10 cellular contexts compared by ENCODE assay signal in the genomic region with DNA sequence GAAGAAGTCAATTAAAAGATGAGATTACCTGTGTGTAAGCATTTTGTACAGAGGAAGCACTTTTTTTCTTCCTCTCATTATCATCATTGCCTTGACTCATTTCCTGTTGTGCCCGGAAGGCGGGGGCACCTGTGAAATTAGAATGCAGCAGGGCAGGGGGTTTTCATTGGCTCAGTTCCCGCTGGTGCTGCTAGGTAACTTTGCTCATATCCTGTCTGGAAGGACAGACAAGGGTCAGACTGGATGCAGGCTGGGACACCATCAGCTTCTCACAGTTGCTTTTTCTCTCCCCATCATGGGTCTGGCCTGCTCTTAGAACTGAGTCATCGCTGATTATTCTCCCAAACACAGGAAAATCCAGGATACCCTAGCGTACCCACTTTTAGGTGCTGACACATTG.
DNase-seq lines count a peak whose midpoint lies in the region; ATAC-seq and TF ChIP-seq lines count a peak whose summit lies in the region.
"Had no signal": no experiment of that assay in that cellular context is flagged by ENCODE, and none has a peak within 500 bp of the region (broad histone marks: within the 10 kb centered on the region; RNA-seq: fewer than 3 reads in every experiment).

No MANE protein-coding gene starts in this region.

- H3K4me3 ChIP-seq in HCT116 (replicated peaks in 1 of 2; ENCODE audit: low read depth in 1 of 2, low read length in 2 of 2) (no peak overlapping the region), gastrocnemius medialis (no peak overlapping the region)
- H3K4me3 ChIP-seq: adrenal gland had no signal

- RAD21 ChIA-PET in HCT116 (lab: Charles Lee; ENCODE audit: low non-redundant PET in 1 of 2, low total read pairs in 2 of 2, uncharacterized antibody in 2 of 2, unreplicated experiment in 2 of 2) = no interaction called here

- intact Hi-C loops in HCT116 (cut with micrococcal nuclease) = no loop called here
- intact Hi-C loops in activated B cell treated with CpG ODN at 0.5 μM for 24 hours (cut with micrococcal nuclease) = no loop called here
- intact Hi-C loops in gastrocnemius medialis (cut with DNase I; ENCODE audit: low total_unique reads) = no loop called here

- H3K27ac ChIP-seq in HCT116 (ENCODE audit: low read depth, low read length) = peak overlapping the region; percentile 4; the same call in 1 of the 2 replicates
- H3K27ac ChIP-seq in gastrocnemius medialis = no peak overlapping the region
- H3K27ac ChIP-seq: adrenal gland had no signal

- TF ChIP-seq CTCF in HCT116 (IDR thresholded peaks at IDR 0.05 in 2 of 3, conservative IDR thresholded peaks at IDR 0.05 in 1 of 3; ENCODE audit: borderline replicate concordance in 1 of 3, insufficient read depth in 1 of 3, low read depth in 2 of 3, low read length in 2 of 3) = no peak
- TF ChIP-seq CTCF in activated B cell treated with CpG ODN at 0.5 μM for 24 hours (IDR thresholded peaks at IDR 0.05) = no peak
- no peak for TF ChIP-seq CTCF in gastrocnemius medialis (IDR thresholded peaks at IDR 0.05 in 4 of 5, conservative IDR thresholded peaks at IDR 0.05 in 1 of 5)

- BruUV-seq in HCT116 (replicated peaks; lab: Mats Ljungman, UMichigan) = no TSS peak

- H3K9me3 ChIP-seq in HCT116 (ENCODE audit: control insufficient read depth in 1 of 2, insufficient read depth in 1 of 2, low read depth in 1 of 2, low read length in 2 of 2) = no peaks in the 10 kb centered on the region
- no peaks in the 10 kb centered on the region for H3K9me3 ChIP-seq in gastrocnemius medialis
- H3K9me3 ChIP-seq: adrenal gland had no signal

- H3K36me3 Mint-ChIP-seq in activated B cell treated with CpG ODN at 0.5 μM for 24 hours (ENCODE audit: low read depth) = no peaks in the 10 kb centered on the region
- H3K36me3 Mint-ChIP-seq: mesothelial cell of epicardium had no signal

- peaks cover 4% of the 10 kb centered on the region for H3K4me1 Mint-ChIP-seq in activated B cell treated with CpG ODN at 0.5 μM for 24 hours

- H3K79me2 ChIP-seq in HCT116 (ENCODE audit: insufficient read depth, low read length) = no peaks in the 10 kb centered on the region

- CTCF ChIA-PET in HCT116 (lab: Charles Lee) (interaction anchor here (0.9 to 1.8 kb wide), 2 partner anchors 30 to 639 kb away, joined by 3 to 6 read pairs; no protein-coding TSS in a partner anchor), activated B cell treated with CpG ODN at 0.5 μM for 24 hours (lab: Charles Lee) (no interaction called here)

- H4K20me1 ChIP-seq in HCT116 (ENCODE audit: insufficient read depth) = no peaks in the 10 kb centered on the region

- H3K4me2 ChIP-seq in HCT116 (ENCODE audit: low read length) = peak overlapping the region; percentile 39

- ATAC-seq in HCT116 (peak; percentile 53), activated B cell treated with CpG ODN at 0.5 μM for 24 hours (ENCODE audit: low read depth) (no peak), gastrocnemius medialis (no peak), HG03354 (IDR thresholded peaks at IDR 0.05; ENCODE audit: poor library complexity, severe bottlenecking, unreplicated experiment) (no peak)

- POLR2A ChIA-PET in HCT116 (lab: Charles Lee) = no interaction called here
- POLR2A ChIA-PET in activated B cell treated with CpG ODN at 0.5 μM for 24 hours (lab: Charles Lee) = no interaction called here

- TF ChIP-seq POLR2A in HCT116 (IDR thresholded peaks at IDR 0.05; ENCODE audit: borderline replicate concordance, extremely low read depth, insufficient read depth, insufficient read length) (no peak), gastrocnemius medialis (IDR thresholded peaks at IDR 0.05) (no peak)

- no peak overlapping the region for H3K4me3 Mint-ChIP-seq in activated B cell treated with CpG ODN at 0.5 μM for 24 hours
- H3K4me3 Mint-ChIP-seq: mesothelial cell of epicardium had no signal

- no peaks in the 10 kb centered on the region for H3K9me3 Mint-ChIP-seq in activated B cell treated with CpG ODN at 0.5 μM for 24 hours

- no peak overlapping the region for H3K9ac ChIP-seq in HCT116 (ENCODE audit: low read length)

- peak overlapping the region; percentile 10 for H3K27ac Mint-ChIP-seq in activated B cell treated with CpG ODN at 0.5 μM for 24 hours
- H3K27ac Mint-ChIP-seq: mesothelial cell of epicardium had no signal

- H3K27me3 ChIP-seq in HCT116 (ENCODE audit: insufficient read depth, low read length) = no peaks in the 10 kb centered on the region
- H3K27me3 ChIP-seq in gastrocnemius medialis = no peaks in the 10 kb centered on the region
- H3K27me3 ChIP-seq: adrenal gland had no signal

- TF ChIP-seq RAD21 in HCT116 (IDR thresholded peaks at IDR 0.05; ENCODE audit: low read depth) = no peak

- in situ Hi-C loops in gastrocnemius medialis (cut with MboI; ENCODE audit: low sequenced_read_pairs in 4 of 4) = no loop called here

- H3K4me1 ChIP-seq in HCT116 (ENCODE audit: control insufficient read depth in 1 of 2, insufficient read depth in 2 of 2, low read length in 2 of 2) (peaks cover 6 to 13% of the 10 kb centered on the region in 2 experiments), gastrocnemius medialis (no peaks in the 10 kb centered on the region)
- H3K4me1 ChIP-seq: adrenal gland had no signal

- DNase-seq in HCT116 (ENCODE audit: low read depth, low spot score) (peak; percentile 13), activated B cell treated with CpG ODN at 0.5 μM for 24 hours (no peak), gastrocnemius medialis (no peak), RPMI8226 (no peak), AG08395 (ENCODE audit: low spot score) (no peak)
- peak; percentile 60 for DNase-seq in central memory CD4-positive, alpha-beta T cell
- peak; percentile 36 to 39 for DNase-seq in stimulated activated CD4-positive, alpha-beta T cell treated with anti-CD3 and anti-CD28 coated beads, Interleukin-4, amount 100 ng/mL, for 48 hours (ENCODE audit: low read depth in 2 of 2)

- H3K9me2 ChIP-seq in HCT116 (ENCODE audit: insufficient read depth) = no peaks in the 10 kb centered on the region

- peak overlapping the region; percentile 6 for H2AFZ ChIP-seq in HCT116 (ENCODE audit: low read depth, low read length, poor library complexity, severe bottlenecking)

- peaks cover 7% of the 10 kb centered on the region for H3K27me3 Mint-ChIP-seq in activated B cell treated with CpG ODN at 0.5 μM for 24 hours

- H3K36me3 ChIP-seq in HCT116 (ENCODE audit: control insufficient read depth in 1 of 2, insufficient read depth in 2 of 2, low read length in 2 of 2) = no peaks in the 10 kb centered on the region
- H3K36me3 ChIP-seq in gastrocnemius medialis = no peaks in the 10 kb centered on the region
- H3K36me3 ChIP-seq: adrenal gland had no signal

TF ChIP-seq in HCT116, 20 proteins besides CTCF, POLR2A, EP300 and RAD21 (continues in another document):
- TF ChIP-seq EZH2phosphoT487 (IDR thresholded peaks at IDR 0.05; ENCODE audit: borderline replicate concordance) = no peak
- no peak for TF ChIP-seq CEBPB (IDR thresholded peaks at IDR 0.05; ENCODE audit: low read depth)
- TF ChIP-seq EZH2 (IDR thresholded peaks at IDR 0.05) = no peak
- TF ChIP-seq, protein P1, sequence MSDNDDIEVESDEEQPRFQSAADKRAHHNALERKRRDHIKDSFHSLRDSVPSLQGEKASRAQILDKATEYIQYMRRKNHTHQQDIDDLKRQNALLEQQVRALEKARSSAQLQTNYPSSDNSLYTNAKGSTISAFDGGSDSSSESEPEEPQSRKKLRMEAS (IDR thresholded peaks at IDR 0.05) = no peak
- TF ChIP-seq, protein P2, sequence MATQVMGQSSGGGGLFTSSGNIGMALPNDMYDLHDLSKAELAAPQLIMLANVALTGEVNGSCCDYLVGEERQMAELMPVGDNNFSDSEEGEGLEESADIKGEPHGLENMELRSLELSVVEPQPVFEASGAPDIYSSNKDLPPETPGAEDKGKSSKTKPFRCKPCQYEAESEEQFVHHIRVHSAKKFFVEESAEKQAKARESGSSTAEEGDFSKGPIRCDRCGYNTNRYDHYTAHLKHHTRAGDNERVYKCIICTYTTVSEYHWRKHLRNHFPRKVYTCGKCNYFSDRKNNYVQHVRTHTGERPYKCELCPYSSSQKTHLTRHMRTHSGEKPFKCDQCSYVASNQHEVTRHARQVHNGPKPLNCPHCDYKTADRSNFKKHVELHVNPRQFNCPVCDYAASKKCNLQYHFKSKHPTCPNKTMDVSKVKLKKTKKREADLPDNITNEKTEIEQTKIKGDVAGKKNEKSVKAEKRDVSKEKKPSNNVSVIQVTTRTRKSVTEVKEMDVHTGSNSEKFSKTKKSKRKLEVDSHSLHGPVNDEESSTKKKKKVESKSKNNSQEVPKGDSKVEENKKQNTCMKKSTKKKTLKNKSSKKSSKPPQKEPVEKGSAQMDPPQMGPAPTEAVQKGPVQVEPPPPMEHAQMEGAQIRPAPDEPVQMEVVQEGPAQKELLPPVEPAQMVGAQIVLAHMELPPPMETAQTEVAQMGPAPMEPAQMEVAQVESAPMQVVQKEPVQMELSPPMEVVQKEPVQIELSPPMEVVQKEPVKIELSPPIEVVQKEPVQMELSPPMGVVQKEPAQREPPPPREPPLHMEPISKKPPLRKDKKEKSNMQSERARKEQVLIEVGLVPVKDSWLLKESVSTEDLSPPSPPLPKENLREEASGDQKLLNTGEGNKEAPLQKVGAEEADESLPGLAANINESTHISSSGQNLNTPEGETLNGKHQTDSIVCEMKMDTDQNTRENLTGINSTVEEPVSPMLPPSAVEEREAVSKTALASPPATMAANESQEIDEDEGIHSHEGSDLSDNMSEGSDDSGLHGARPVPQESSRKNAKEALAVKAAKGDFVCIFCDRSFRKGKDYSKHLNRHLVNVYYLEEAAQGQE (IDR thresholded peaks at IDR 0.05; ENCODE audit: low read depth) = no peak
- no peak for TF ChIP-seq CBX3 (IDR thresholded peaks at IDR 0.05; ENCODE audit: low read depth)
- no peak for TF ChIP-seq ZNF274 (IDR thresholded peaks at IDR 0.05; ENCODE audit: low read depth, low read length)
- TF ChIP-seq JUND (IDR thresholded peaks at IDR 0.05) = no peak; the same call in 1 of the 2 replicates
- TF ChIP-seq SRF (IDR thresholded peaks at IDR 0.05; ENCODE audit: low read depth) = no peak
- TF ChIP-seq, protein P3, sequence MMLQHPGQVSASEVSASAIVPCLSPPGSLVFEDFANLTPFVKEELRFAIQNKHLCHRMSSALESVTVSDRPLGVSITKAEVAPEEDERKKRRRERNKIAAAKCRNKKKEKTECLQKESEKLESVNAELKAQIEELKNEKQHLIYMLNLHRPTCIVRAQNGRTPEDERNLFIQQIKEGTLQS (IDR thresholded peaks at IDR 0.05) = no peak
- peak; percentile 51; the same call in 1 of the 2 replicates for TF ChIP-seq FOSL1 (IDR thresholded peaks at IDR 0.05; ENCODE audit: low read depth)
- TF ChIP-seq TCF7L2 (IDR thresholded peaks at IDR 0.05; ENCODE audit: borderline replicate concordance, extremely low read depth, insufficient read depth, insufficient read length) = peak; percentile 27
- TF ChIP-seq SP1 (IDR thresholded peaks at IDR 0.05; ENCODE audit: low read depth) = peak; percentile 50; the same call in 1 of the 2 replicates
- TF ChIP-seq YY1 (IDR thresholded peaks at IDR 0.05; ENCODE audit: extremely low read depth, insufficient replicate concordance, low read depth, low read length) = no peak
- peak; percentile 34; the same call in 1 of the 2 replicates for TF ChIP-seq EGR1 (IDR thresholded peaks at IDR 0.05; ENCODE audit: low read depth)
- no peak for TF ChIP-seq POLR2AphosphoS5 (IDR thresholded peaks at IDR 0.05; ENCODE audit: low read depth, low read length)

Comparison
In these comparisons a context has a peak if more than half of its experiments do, and no peak if none do; other contexts are left out.
1. DNase-seq: peak in HCT116 (single experiment), central memory CD4-positive, alpha-beta T cell (single experiment) and stimulated activated CD4-positive, alpha-beta T cell treated with anti-CD3 and anti-CD28 coated beads, Interleukin-4, amount 100 ng/mL, for 48 hours (2 of 2); none in activated B cell treated with CpG ODN at 0.5 μM for 24 hours (single experiment), gastrocnemius medialis (0 of 2), RPMI8226 (single experiment) and AG08395 (single experiment).